In the genomic region with DNA sequence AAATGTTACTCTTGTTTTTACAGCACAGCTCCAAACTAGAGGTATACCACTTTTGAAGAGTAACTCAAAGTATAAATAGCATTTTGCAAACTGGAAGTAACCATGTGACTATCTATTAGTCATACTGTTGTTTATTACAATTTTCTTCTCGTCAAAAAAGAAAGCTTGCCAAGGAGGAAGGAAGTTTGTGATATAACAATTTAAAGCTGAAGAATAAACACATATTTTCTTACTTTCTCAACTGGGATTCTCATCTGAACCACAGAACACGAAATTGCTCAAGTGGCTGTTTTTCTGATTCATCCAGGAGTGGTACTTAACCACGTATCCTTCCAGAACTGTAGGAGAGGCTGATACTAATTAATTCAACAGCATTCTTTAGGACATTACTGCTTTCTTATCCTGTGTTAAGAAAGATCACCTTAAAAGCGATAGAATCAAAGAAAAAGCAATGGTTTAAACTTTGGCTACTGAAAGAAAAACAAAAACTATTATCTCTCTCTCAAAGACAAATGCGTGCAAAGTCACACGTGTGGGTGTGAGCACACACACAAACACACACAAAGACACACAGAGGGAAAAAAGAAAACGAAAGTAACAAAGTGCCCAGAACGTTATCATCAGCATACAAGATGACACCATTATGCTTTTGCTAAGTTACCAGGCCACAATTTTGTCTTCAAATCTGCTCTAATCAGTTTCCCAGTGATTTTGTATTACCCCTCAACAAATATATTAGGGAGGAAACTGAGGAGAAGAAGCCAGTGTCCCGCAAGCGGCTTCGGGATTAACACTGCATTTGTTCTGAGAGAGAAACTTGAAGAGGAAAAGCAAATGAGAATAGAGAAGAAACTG, we compare ENCODE assay signal across 8 cellular contexts. TPM values are rescaled to one million over a fixed set of nuclear protein-coding genes. Genes with fewer than 3 reads are reported as not detected.
DNase-seq lines count a peak whose midpoint lies in the region; ATAC-seq and TF ChIP-seq lines count a peak whose summit lies in the region.

CLEC2B (minus strand) TSS at position 48 of the 855 bp plus-strand sequence.

- H3K9me3 ChIP-seq in fibroblast of lung (ENCODE audit: control insufficient read depth, insufficient read depth, low read depth, low read length) (no peaks in the 10 kb centered on the region), ovary (no peaks in the 10 kb centered on the region)

- peak within 1 kb of the TSS; percentile 73 for H3K4me2 ChIP-seq in fibroblast of lung (ENCODE audit: extremely low read depth, insufficient read depth, low read length)

- peak within 1 kb of the TSS; percentile 72 for H3K27ac ChIP-seq in fibroblast of lung (ENCODE audit: insufficient read depth, low read length)
- H3K27ac ChIP-seq in ovary, result peak within 1 kb of the TSS; percentile 63 to 92

- 0 to 3% (median 1%) methylated on average over 11 of the region's 11 CpGs for WGBS in ovary, 3 donors

- H4K20me1 ChIP-seq in fibroblast of lung (ENCODE audit: control insufficient read depth, extremely low read depth, insufficient read depth, low read length), result no peaks in the 10 kb centered on the region

- peaks cover 3% of the 10 kb centered on the region for H3K9me3 Mint-ChIP-seq in activated CD4-positive, alpha-beta T cell treated with anti-CD3 and anti-CD28 coated beads, Interleukin-2, amount 10 ng/mL, durations not matched to agents 7 days and 5 days

- H3K9ac ChIP-seq in fibroblast of lung (ENCODE audit: insufficient read depth, low read length), result peak within 1 kb of the TSS; percentile 29

- POLR2A ChIA-PET in activated CD4-positive, alpha-beta T cell treated with anti-CD3 and anti-CD28 coated beads, Interleukin-2, amount 10 ng/mL, durations not matched to agents 7 days and 5 days (lab: Charles Lee), result interaction anchor here (1.0 to 2.0 kb wide), 6 partner anchors 72 to 200 kb away, joined by 3 to 10 read pairs (median 6); partner anchors contain the start of genes CD69 and CLEC2D

- peaks cover 16% of the 10 kb centered on the region for H3K36me3 Mint-ChIP-seq in activated CD4-positive, alpha-beta T cell treated with anti-CD3 and anti-CD28 coated beads, Interleukin-2, amount 10 ng/mL, durations not matched to agents 7 days and 5 days (ENCODE audit: low read depth)

- peak; percentile 48 for TF ChIP-seq POLR2A in ovary (IDR thresholded peaks at IDR 0.05)

- no peak for DNase-seq in activated CD4-positive, CD25-positive, alpha-beta regulatory T cell treated with anti-CD3 and anti-CD28 coated beads, Interleukin-2, amount 50 U/mL, for 72 hours
- peak; percentile 54 for DNase-seq in activated CD4-positive, alpha-beta T cell treated with anti-CD3 and anti-CD28 coated beads, Interleukin-2, amount 10 ng/mL, durations not matched to agents 7 days and 5 days
- DNase-seq in fibroblast of lung (ENCODE audit: low read depth in 2 of 2) (peak; percentile 78 to 90), ovary (peak in 3 of 5 donors; percentile 31 to 37 (median 34)), nucleus accumbens (lab: John Stamatoyannopoulos, UW) (no peak)

- intact Hi-C loops in ovary (cut with DNase I), result loop anchor here in 1 of 4 donors (10.0 kb wide), 1 partner anchor 495 kb away; no protein-coding TSS in a partner anchor

- no peaks in the 10 kb centered on the region for H3K27me3 Mint-ChIP-seq in activated CD4-positive, alpha-beta T cell treated with anti-CD3 and anti-CD28 coated beads, Interleukin-2, amount 10 ng/mL, durations not matched to agents 7 days and 5 days

- no peaks in the 10 kb centered on the region for H3K79me2 ChIP-seq in fibroblast of lung (ENCODE audit: control insufficient read depth, insufficient read depth, low read length)

- H2AFZ ChIP-seq in fibroblast of lung (ENCODE audit: low read length), result peak within 1 kb of the TSS; percentile 68

- H3K4me1 Mint-ChIP-seq in activated CD4-positive, alpha-beta T cell treated with anti-CD3 and anti-CD28 coated beads, Interleukin-2, amount 10 ng/mL, durations not matched to agents 7 days and 5 days, result peaks cover 21% of the 10 kb centered on the region

- no peak for TF ChIP-seq EP300 in ovary (IDR thresholded peaks at IDR 0.05)

- H3K27me3 ChIP-seq in fibroblast of lung (ENCODE audit: control insufficient read depth, insufficient read depth, low read length) (no peaks in the 10 kb centered on the region), ovary (no peaks in the 10 kb centered on the region)

- peak within 1 kb of the TSS; percentile 91 for H3K4me3 Mint-ChIP-seq in activated CD4-positive, alpha-beta T cell treated with anti-CD3 and anti-CD28 coated beads, Interleukin-2, amount 10 ng/mL, durations not matched to agents 7 days and 5 days

- H3K4me3 ChIP-seq in fibroblast of lung (replicated peaks in 1 of 4; ENCODE audit: control extremely low read depth in 1 of 4, insufficient read depth in 1 of 4, low read depth in 3 of 4, low read length in 4 of 4) (peak within 1 kb of the TSS; percentile 41 to 91 (median 50)), ovary (peak within 1 kb of the TSS; percentile 43)

- ATAC-seq in activated CD4-positive, CD25-positive, alpha-beta regulatory T cell treated with anti-CD3 and anti-CD28 coated beads, Interleukin-2, amount 50 U/mL, for 24 hours, result peak; percentile 53 to 62
- ATAC-seq in HG03571 (IDR thresholded peaks at IDR 0.05; ENCODE audit: unreplicated experiment), result peak; percentile 40
- ATAC-seq in GM18873 (IDR thresholded peaks at IDR 0.05; ENCODE audit: low FRiP score, unreplicated experiment), result no peak

- peak within 1 kb of the TSS; percentile 98 for H3K27ac Mint-ChIP-seq in activated CD4-positive, alpha-beta T cell treated with anti-CD3 and anti-CD28 coated beads, Interleukin-2, amount 10 ng/mL, durations not matched to agents 7 days and 5 days

- H3K36me3 ChIP-seq in fibroblast of lung (ENCODE audit: control insufficient read depth, insufficient read depth, low read length) (no peaks in the 10 kb centered on the region), ovary (no peaks in the 10 kb centered on the region)

- TF ChIP-seq CTCF in fibroblast of lung (conservative IDR thresholded peaks at IDR 0.05 in 1 of 2, IDR thresholded peaks at IDR 0.05 in 1 of 2; ENCODE audit: low read depth in 1 of 2, low read length in 2 of 2), result no peak
- TF ChIP-seq CTCF in ovary (IDR thresholded peaks at IDR 0.05), result peak in 1 of 3 donors; percentile 14

- CTCF ChIA-PET in activated CD4-positive, alpha-beta T cell treated with anti-CD3 and anti-CD28 coated beads, Interleukin-2, amount 10 ng/mL, durations not matched to agents 7 days and 5 days (lab: Charles Lee), result interaction anchor here (0.6 to 1.5 kb wide), 4 partner anchors 11 to 127 kb away, joined by 3 to 8 read pairs (median 3); no protein-coding TSS in a partner anchor

- H3K4me1 ChIP-seq in fibroblast of lung (ENCODE audit: control insufficient read depth, extremely low read depth, insufficient read depth, low read length) (no peaks in the 10 kb centered on the region), ovary (ENCODE audit: insufficient read depth) (peaks cover 2% of the 10 kb centered on the region)

RNA-seq across cellular contexts. Expression of gene CLEC2B, which starts in this region (rescaled TPM):
- 10 to 100 TPM; 53.7 to 61.4 TPM for total RNA-seq in activated CD4-positive, alpha-beta T cell treated with anti-CD3 and anti-CD28 coated beads, Interleukin-2, amount 10 ng/mL, durations not matched to agents 7 days and 5 days
- total RNA-seq in fibroblast of lung (15.7 and 26.2 TPM in 2 replicates), ovary (10 to 100 TPM; 16.4 to 60.4 (median 26.0) TPM)
- polyA plus RNA-seq in fibroblast of lung (9.3 and 9.7 TPM in 2 replicates), ovary (10 to 100 TPM; 27.1 to 31.6 TPM)
- polyA plus RNA-seq in fibroblast of lung (2012), result 11.3 and 13.4 TPM in 2 replicates
- polyA minus RNA-seq in fibroblast of lung (ENCODE audit: low replicate concordance), result 1.5 TPM in 1 of 2 replicates, not detected in the other

Comparison
In these comparisons a context has a peak if more than half of its experiments do, and no peak if none do; other contexts are left out.
1. DNase-seq: peak in activated CD4-positive, alpha-beta T cell treated with anti-CD3 and anti-CD28 coated beads, Interleukin-2, amount 10 ng/mL, durations not matched to agents 7 days and 5 days (single experiment), fibroblast of lung (2 of 2) and ovary (3 of 5); none in activated CD4-positive, CD25-positive, alpha-beta regulatory T cell treated with anti-CD3 and anti-CD28 coated beads, Interleukin-2, amount 50 U/mL, for 72 hours (single experiment) and nucleus accumbens (0 of 56).